In genomic region chr17:79949646-79950292, GRCh38 we compare ENCODE assay signal across 11 cellular contexts.
DNase-seq lines count a peak whose midpoint lies in the region; ATAC-seq and TF ChIP-seq lines count a peak whose summit lies in the region.
"Had no signal": no experiment of that assay in that cellular context is flagged by ENCODE, and none has a peak within 500 bp of the region (broad histone marks: within the 10 kb centered on the region; RNA-seq: fewer than 3 reads in every experiment).

No MANE protein-coding gene starts in this region.

- H3K27me3 Mint-ChIP-seq in type B pancreatic cell = no peaks in the 10 kb centered on the region

- no peaks in the 10 kb centered on the region for H3K27me3 ChIP-seq in heart right ventricle
- H3K27me3 ChIP-seq: thyroid gland had no signal

- no peak for TF ChIP-seq CTCF in heart right ventricle (IDR thresholded peaks at IDR 0.05)
- no peak for TF ChIP-seq CTCF in type B pancreatic cell (conservative IDR thresholded peaks at IDR 0.05)

- 92 to 94% methylated on average over 30 of the region's 30 CpGs for WGBS in heart right ventricle, 2 donors

- H3K4me3 ChIP-seq in heart right ventricle = no peak overlapping the region
- H3K4me3 ChIP-seq: thyroid gland had no signal

- no peaks in the 10 kb centered on the region for H3K9me3 Mint-ChIP-seq in type B pancreatic cell

- ATAC-seq in Right ventricle myocardium inferior (no peak), heart right ventricle (no peak), left lobe of liver (no peak)

- intact Hi-C loops in Right ventricle myocardium inferior (cut with DNase I) (no loop called here), heart right ventricle (cut with DNase I) (loop anchor here in 1 of 10 donors (10.0 kb wide), 1 partner anchor 85 kb away; no protein-coding TSS in a partner anchor)

- H3K4me1 ChIP-seq in heart right ventricle = peaks cover 3 to 25% (median 18%) of the 10 kb centered on the region in 9 donors

- peak overlapping the region; percentile 77 for H3K4me3 Mint-ChIP-seq in type B pancreatic cell

- peak overlapping the region; percentile 35 for H3K27ac Mint-ChIP-seq in type B pancreatic cell

- H3K36me3 Mint-ChIP-seq in type B pancreatic cell = no peaks in the 10 kb centered on the region

- H3K4me1 Mint-ChIP-seq in type B pancreatic cell (ENCODE audit: unreplicated experiment) = peaks cover 40% of the 10 kb centered on the region

- DNase-seq in Right ventricle myocardium inferior (ENCODE audit: missing footprints) = peak; percentile 37
- DNase-seq in heart right ventricle = no peak
- no peak for DNase-seq in caudate nucleus (lab: John Stamatoyannopoulos, UW)
- DNase-seq in left lobe of liver (ENCODE audit: low spot score) = peak; percentile 43
- no peak for DNase-seq in type B pancreatic cell (ENCODE audit: extremely low spot score, unreplicated experiment)
- no peak for DNase-seq in inferior parietal cortex (ENCODE audit: extremely low spot score)
- no peak for DNase-seq in central memory CD4-positive, alpha-beta T cell
- no peak for DNase-seq in NCI-H526 treated with DMSO at 0.1 percent for 48 hours (lab: John Stamatoyannopoulos, UW)
- DNase-seq: effector CD4-positive, alpha-beta T cell; stimulated activated CD4-positive, alpha-beta T cell treated with anti-CD3 and anti-CD28 coated beads, Interleukin-12 subunit alpha, Interleukin-12 subunit beta, amount 100 ng/mL, for 4 hours; thyroid gland had no signal

- no peak overlapping the region for H3K27ac ChIP-seq in heart right ventricle
- H3K27ac ChIP-seq in caudate nucleus (ENCODE audit: low read depth, low read length) = peak overlapping the region; percentile 52
- H3K27ac ChIP-seq: thyroid gland had no signal

- H3K36me3 ChIP-seq in heart right ventricle = peaks cover 0 to 44% (median 13%) of the 10 kb centered on the region in 9 donors

- H3K9me3 ChIP-seq in heart right ventricle = no peaks in the 10 kb centered on the region
- H3K9me3 ChIP-seq: thyroid gland had no signal

Comparison
In these comparisons a context has a peak if more than half of its experiments do, and no peak if none do; other contexts are left out.
1. DNase-seq: peak in Right ventricle myocardium inferior (single experiment) and left lobe of liver (single experiment); none in heart right ventricle (0 of 2), caudate nucleus (0 of 61), type B pancreatic cell (single experiment), inferior parietal cortex (single experiment), central memory CD4-positive, alpha-beta T cell (single experiment) and NCI-H526 treated with DMSO at 0.1 percent for 48 hours (single experiment).